In the genomic region with DNA sequence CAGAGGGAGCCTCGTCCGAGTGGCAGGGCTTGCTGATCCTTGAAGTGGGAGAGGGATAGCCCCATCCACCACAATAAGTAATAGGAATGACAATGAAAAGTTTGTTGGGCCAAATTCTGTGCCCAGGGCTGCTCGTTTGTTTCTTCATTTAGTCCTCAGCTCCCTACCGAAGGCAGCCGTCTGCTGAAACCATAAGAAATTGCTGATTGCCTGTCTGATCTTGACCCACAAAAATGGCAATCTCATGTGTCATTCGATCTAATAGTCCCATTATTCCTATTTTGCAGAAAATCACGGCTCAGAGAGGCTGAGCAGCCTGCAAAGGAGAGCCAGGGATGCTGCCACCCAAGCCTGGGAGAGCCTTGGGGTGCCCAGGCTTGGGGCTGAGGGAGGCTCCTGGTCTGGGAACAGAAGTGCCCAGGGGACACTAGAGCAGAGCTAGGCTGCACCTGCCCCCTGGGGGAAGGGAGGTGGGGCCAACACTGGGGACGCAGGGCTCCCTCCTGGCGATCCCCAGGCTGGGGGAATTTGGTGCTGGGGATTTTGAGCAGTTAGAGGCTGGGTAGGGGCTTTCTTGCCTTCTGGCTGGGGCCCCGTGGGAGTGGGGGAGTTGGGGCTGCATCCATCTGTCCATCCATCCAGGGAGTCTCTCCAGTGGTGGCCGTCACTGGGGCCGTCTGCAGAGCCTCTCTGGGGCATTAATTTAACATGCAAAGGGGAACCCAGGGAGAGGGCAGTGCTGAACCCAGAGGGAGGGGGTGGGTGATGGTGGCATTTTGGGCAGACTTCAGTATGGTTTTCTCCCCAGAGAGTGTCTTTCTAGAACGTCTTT, we compare ENCODE assay signal across 11 cellular contexts. TPM values are rescaled to one million over a fixed set of nuclear protein-coding genes. Genes with fewer than 3 reads are reported as not detected.
DNase-seq lines count a peak whose midpoint lies in the region; ATAC-seq and TF ChIP-seq lines count a peak whose summit lies in the region.
"Had no signal": no experiment of that assay in that cellular context is flagged by ENCODE, and none has a peak within 500 bp of the region (broad histone marks: within the 10 kb centered on the region; RNA-seq: fewer than 3 reads in every experiment).

No MANE protein-coding gene starts in this region.

- TF ChIP-seq CTCF in MCF 10A (IDR thresholded peaks at IDR 0.05; ENCODE audit: unreplicated experiment) = no peak
- TF ChIP-seq CTCF in breast epithelium (IDR thresholded peaks at IDR 0.05) = no peak
- TF ChIP-seq CTCF in upper lobe of left lung (IDR thresholded peaks at IDR 0.05) = no peak

- H3K9me3 ChIP-seq in breast epithelium = peaks cover 0 to under 1% of the 10 kb centered on the region in 2 donors
- H3K9me3 ChIP-seq in upper lobe of left lung = peaks cover 0 to under 1% (median under 1%) of the 10 kb centered on the region in 4 donors

- H3K27me3 ChIP-seq in breast epithelium = no peaks in the 10 kb centered on the region
- H3K27me3 ChIP-seq in upper lobe of left lung = no peaks in the 10 kb centered on the region

- TF ChIP-seq EP300 in upper lobe of left lung (IDR thresholded peaks at IDR 0.05) = no peak

- DNase-seq in MCF 10A (ENCODE audit: unreplicated experiment) (no peak), breast epithelium (ENCODE audit: low spot score in 2 of 2) (no peak), upper lobe of left lung (no peak), DMS79 treated with DMSO at 0.1 percent for 48 hours (lab: John Stamatoyannopoulos, UW) (no peak), pons (ENCODE audit: low spot score) (no peak)
- DNase-seq: DND-41, NCI-H446 had no signal

- ATAC-seq in HG03432 (IDR thresholded peaks at IDR 0.05; ENCODE audit: unreplicated experiment) (peak; percentile 48), upper lobe of left lung (ENCODE audit: low FRiP score in 2 of 2) (no peak), GM21576 (IDR thresholded peaks at IDR 0.05; ENCODE audit: unreplicated experiment) (no peak)

- H3K4me3 ChIP-seq in breast epithelium = no peak overlapping the region
- H3K4me3 ChIP-seq in upper lobe of left lung = no peak overlapping the region

- H3K27me3 Mint-ChIP-seq in MCF 10A (ENCODE audit: insufficient read depth, unreplicated experiment) = no peaks in the 10 kb centered on the region
- peaks cover 3% of the 10 kb centered on the region for H3K27me3 Mint-ChIP-seq in dendritic cell treated with granulocyte-macrophage colony-stimulating factor and Interleukin-4, amounts not matched to agents 40 ng/mL and 50 ng/mL, for 4 days

- no peaks in the 10 kb centered on the region for H3K9me3 Mint-ChIP-seq in MCF 10A (ENCODE audit: unreplicated experiment)
- no peaks in the 10 kb centered on the region for H3K9me3 Mint-ChIP-seq in dendritic cell treated with granulocyte-macrophage colony-stimulating factor and Interleukin-4, amounts not matched to agents 40 ng/mL and 50 ng/mL, for 4 days
- H3K9me3 Mint-ChIP-seq: nephron progenitor cell had no signal

- BruUV-seq in MCF 10A (replicated peaks; lab: Mats Ljungman, UMichigan) = no TSS peak

- peak overlapping the region; percentile 49 for H3K27ac Mint-ChIP-seq in MCF 10A (ENCODE audit: low read depth, unreplicated experiment)
- peak overlapping the region; percentile 78 for H3K27ac Mint-ChIP-seq in dendritic cell treated with granulocyte-macrophage colony-stimulating factor and Interleukin-4, amounts not matched to agents 40 ng/mL and 50 ng/mL, for 4 days
- H3K27ac Mint-ChIP-seq: nephron progenitor cell had no signal

- intact Hi-C loops in MCF 10A (cut with micrococcal nuclease) (loop anchor here (5.0 kb wide), 2 partner anchors 55 to 65 kb away; a partner anchor contains a TSS), breast epithelium (cut with DNase I; ENCODE audit: low total_unique reads) (no loop called here)
- intact Hi-C loops in dendritic cell treated with granulocyte-macrophage colony-stimulating factor and Interleukin-4, amounts not matched to agents 40 ng/mL and 50 ng/mL, for 4 days (cut with micrococcal nuclease) = no loop called here

- TF ChIP-seq POLR2A in breast epithelium (IDR thresholded peaks at IDR 0.05) (no peak), upper lobe of left lung (IDR thresholded peaks at IDR 0.05) (no peak)

- H3K4me1 Mint-ChIP-seq in MCF 10A (ENCODE audit: insufficient read depth, unreplicated experiment) = peaks cover 36% of the 10 kb centered on the region
- H3K4me1 Mint-ChIP-seq in dendritic cell treated with granulocyte-macrophage colony-stimulating factor and Interleukin-4, amounts not matched to agents 40 ng/mL and 50 ng/mL, for 4 days (ENCODE audit: low read depth) = peaks cover 92% of the 10 kb centered on the region

- no peaks in the 10 kb centered on the region for H3K36me3 ChIP-seq in breast epithelium
- no peaks in the 10 kb centered on the region for H3K36me3 ChIP-seq in upper lobe of left lung

- CTCF ChIA-PET in MCF 10A (lab: Yijun Ruan, JAX) = no interaction called here

- H3K4me3 Mint-ChIP-seq in MCF 10A (ENCODE audit: unreplicated experiment) = peak overlapping the region; percentile 15
- H3K4me3 Mint-ChIP-seq in dendritic cell treated with granulocyte-macrophage colony-stimulating factor and Interleukin-4, amounts not matched to agents 40 ng/mL and 50 ng/mL, for 4 days = no peak overlapping the region

- POLR2A ChIA-PET in MCF 10A (lab: Yijun Ruan, JAX) = interaction anchor here (0.9 kb wide), 1 partner anchor 34 kb away, joined by 3 read pairs; no protein-coding TSS in a partner anchor

- no peaks in the 10 kb centered on the region for H3K36me3 Mint-ChIP-seq in MCF 10A (ENCODE audit: insufficient read depth, unreplicated experiment)
- H3K36me3 Mint-ChIP-seq in dendritic cell treated with granulocyte-macrophage colony-stimulating factor and Interleukin-4, amounts not matched to agents 40 ng/mL and 50 ng/mL, for 4 days (ENCODE audit: low read depth) = no peaks in the 10 kb centered on the region

- no peak overlapping the region for H3K27ac ChIP-seq in breast epithelium
- no peak overlapping the region for H3K27ac ChIP-seq in upper lobe of left lung

- H3K4me1 ChIP-seq in breast epithelium = no peaks in the 10 kb centered on the region
- peaks cover 17 to 35% (median 20%) of the 10 kb centered on the region in 4 donors for H3K4me1 ChIP-seq in upper lobe of left lung

- 46 to 60% methylated on average over 8 to 13 of the region's 13 CpGs for WGBS in upper lobe of left lung, 2 donors

RNA-seq across cellular contexts. Expression of a gene that starts 53.5 kb away (rescaled TPM):
- total RNA-seq in MCF 10A (2022) = 1.4 and 1.6 TPM in 2 replicates
- total RNA-seq in breast epithelium = 1 to 10 TPM; 4.1 to 9.0 (median 5.6) TPM
- total RNA-seq in upper lobe of left lung = 10 to 100 TPM in 5 of 6 donors, 1 to 10 TPM in 1; 9.4 to 36.6 (median 18.5) TPM
